32 cellular contexts compared by ENCODE assay signal in the genomic region with DNA sequence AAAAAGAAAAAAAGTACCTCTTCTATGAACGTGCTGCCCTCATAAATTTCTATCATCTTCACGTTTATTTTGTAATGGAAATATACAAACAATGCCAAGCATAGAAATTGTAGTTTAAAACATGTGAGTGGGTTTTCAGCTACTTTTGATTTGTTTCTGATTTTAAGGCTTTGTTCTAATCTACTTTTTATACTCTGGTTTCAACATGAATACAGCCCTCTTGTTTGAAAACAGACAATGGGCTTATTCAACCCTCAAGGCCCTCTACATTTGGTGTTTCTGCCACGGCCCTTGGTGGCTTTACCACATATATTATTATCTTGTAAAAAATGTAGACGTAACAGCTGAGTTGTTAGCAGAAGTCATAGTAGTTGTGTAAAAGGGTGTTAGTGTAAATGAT.
A peak's percentile ranks its signal among the peaks of the same experiment; 100 is the strongest.
DNase-seq lines count a peak whose midpoint lies in the region; TF ChIP-seq lines count a peak whose summit lies in the region.
"Had no signal": no experiment of that assay in that cellular context is flagged by ENCODE, and none has a peak within 500 bp of the region (broad histone marks: within the 10 kb centered on the region; RNA-seq: fewer than 3 reads in every experiment).

No MANE protein-coding gene starts in this region.

- no peak overlapping the region for H3K4me3 Mint-ChIP-seq in T-helper 2 cell treated with Interferon-gamma antibody and Interleukin-4, amounts not matched to agents 5 μg/mL and 100 μg/mL, for 36 hours
- H3K4me3 Mint-ChIP-seq in activated naive CD4-positive, alpha-beta T cell treated with anti-CD3 and anti-CD28 coated beads, Interleukin-2, amount 10 ng/mL, durations not matched to agents 7 days and 5 days: no peak overlapping the region
- H3K4me3 Mint-ChIP-seq: activated CD4-positive, alpha-beta T cell treated with anti-CD3 and anti-CD28 coated beads, Interleukin-2, amount 10 ng/mL, durations not matched to agents 7 days and 5 days; activated T-cell treated with anti-CD3 and anti-CD28 coated beads, Interleukin-2, amount 50 U/mL, for 24 hours; HFFc6; IgD-negative memory B cell; immature natural killer cell; naive thymus-derived CD8-positive, alpha-beta T cell; stimulated activated naive B cell treated with anti-CD40 and anti-IgM and Interleukin-4, amounts not matched to agents 10 μg/mL and 1 μg/mL and 100 μg/mL, for 72 hours had no signal

- H3K9me3 Mint-ChIP-seq in T-helper 2 cell treated with Interferon-gamma antibody and Interleukin-4, amounts not matched to agents 5 μg/mL and 100 μg/mL, for 36 hours: no peaks in the 10 kb centered on the region
- no peaks in the 10 kb centered on the region for H3K9me3 Mint-ChIP-seq in activated naive CD4-positive, alpha-beta T cell treated with anti-CD3 and anti-CD28 coated beads, Interleukin-2, amount 10 ng/mL, durations not matched to agents 7 days and 5 days
- H3K9me3 Mint-ChIP-seq: activated CD4-positive, alpha-beta T cell treated with anti-CD3 and anti-CD28 coated beads, Interleukin-2, amount 10 ng/mL, durations not matched to agents 7 days and 5 days; activated T-cell treated with anti-CD3 and anti-CD28 coated beads, Interleukin-2, amount 50 U/mL, for 24 hours; HFFc6; IgD-negative memory B cell; immature natural killer cell; naive thymus-derived CD8-positive, alpha-beta T cell; stimulated activated naive B cell treated with anti-CD40 and anti-IgM and Interleukin-4, amounts not matched to agents 10 μg/mL and 1 μg/mL and 100 μg/mL, for 72 hours had no signal

- H3K4me1 ChIP-seq in HUES48 (ENCODE audit: control insufficient read depth, insufficient read depth, low read length) (peaks cover 73% of the 10 kb centered on the region), mammary epithelial cell (ENCODE audit: insufficient read depth, low read length) (peaks cover 29% of the 10 kb centered on the region), mesendoderm (ENCODE audit: control insufficient read depth, low read depth, low read length) (peaks cover 11% of the 10 kb centered on the region)
- H3K4me1 ChIP-seq: adrenal gland, body of pancreas, gastrocnemius medialis had no signal

- DNase-seq in mammary epithelial cell (no peak), mesendoderm (no peak), retina (peak; percentile 41), dermis blood vessel endothelial cell (no peak), DMS114 treated with DMSO at 0.1 percent for 48 hours (lab: John Stamatoyannopoulos, UW; ENCODE audit: unreplicated experiment) (no peak)
- no peak for DNase-seq in T-helper 2 cell treated with Interferon-gamma antibody and Interleukin-4, amounts not matched to agents 5 μg/mL and 100 μg/mL, for 36 hours (ENCODE audit: low spot score)
- DNase-seq in activated naive CD4-positive, alpha-beta T cell treated with anti-CD3 and anti-CD28 coated beads, Interleukin-2, amount 10 ng/mL, durations not matched to agents 7 days and 5 days: no peak
- DNase-seq: activated CD4-positive, alpha-beta T cell treated with anti-CD3 and anti-CD28 coated beads, Interleukin-2, amount 10 ng/mL, durations not matched to agents 7 days and 5 days; activated naive CD4-positive, alpha-beta T cell treated with Interleukin-2 at 50 U/mL for 16 hours; activated T-cell treated with anti-CD3 and anti-CD28 coated beads, Interleukin-2, amount 50 U/mL, for 24 hours; adrenal gland; body of pancreas; DND-41; esophagus squamous epithelium; gastrocnemius medialis; HFFc6; immature natural killer cell; naive thymus-derived CD8-positive, alpha-beta T cell; NCI-H1092 treated with DMSO at 0.1 percent for 48 hours; NCI-H187 treated with DMSO at 0.1 percent for 48 hours; NCI-H526 treated with DMSO at 0.1 percent for 48 hours; ovary; SHP77 treated with DMSO at 0.1 percent for 48 hours; sigmoid colon; stimulated activated naive B cell treated with anti-CD40 and anti-IgM and Interleukin-4, amounts not matched to agents 10 μg/mL and 1 μg/mL and 100 μg/mL, for 72 hours; SW 1271; T1000; uterus had no signal

- no peak overlapping the region for H2BK15ac ChIP-seq in mesendoderm (replicated peaks; ENCODE audit: low read depth)

- no peak overlapping the region for H3K4me2 ChIP-seq in mammary epithelial cell (ENCODE audit: insufficient read depth, low read depth, low read length)
- H3K4me2 ChIP-seq in mesendoderm (ENCODE audit: low read length): no peak overlapping the region

- in situ Hi-C loops in mammary epithelial cell (cut with MboI; ENCODE audit: low sequenced_read_pairs in 2 of 2): no loop called here

- H3K9me3 ChIP-seq in HUES48 (ENCODE audit: control insufficient read depth, insufficient read depth, low read length) (no peaks in the 10 kb centered on the region), mammary epithelial cell (replicated peaks; ENCODE audit: insufficient read depth, low read length) (no peaks in the 10 kb centered on the region)
- H3K9me3 ChIP-seq: adrenal gland, body of pancreas, esophagus squamous epithelium, gastrocnemius medialis, ovary, sigmoid colon, thoracic aorta, uterus had no signal

- dilution Hi-C loops in mammary epithelial cell (cut with HindIII; ENCODE audit: low sequenced_read_pairs): no loop called here

- 13% methylated on average over 4 of the region's 4 CpGs for WGBS in mammary epithelial cell (ENCODE audit: low coverage, missing lambda C conversion rate)
- 100% methylated on average over 1 of the region's 4 CpGs for WGBS in mesendoderm (ENCODE audit: extremely low coverage, insufficient coverage, low lambda C conversion rate)

- no peak overlapping the region for H2BK5ac ChIP-seq in mesendoderm (ENCODE audit: low read length)

- H4K8ac ChIP-seq in mesendoderm (ENCODE audit: low read depth, low read length): no peak overlapping the region

- BruUV-seq in mammary epithelial cell (replicated peaks; lab: Mats Ljungman, UMichigan): no TSS peak

- no peaks in the 10 kb centered on the region; the same call in 1 of the 2 replicates for H3K36me3 ChIP-seq in HUES48 (ENCODE audit: control insufficient read depth, insufficient read depth, low read length)
- no peaks in the 10 kb centered on the region for H3K36me3 ChIP-seq in mammary epithelial cell (ENCODE audit: insufficient read depth, low read length)
- H3K36me3 ChIP-seq in mesendoderm (ENCODE audit: control insufficient read depth, insufficient read depth, low read length): no peaks in the 10 kb centered on the region
- H3K36me3 ChIP-seq: adrenal gland, esophagus squamous epithelium, gastrocnemius medialis, ovary, sigmoid colon, thoracic aorta, uterus had no signal

- CTCF ChIA-PET in mammary epithelial cell (lab: Charles Lee; ENCODE audit: low non-redundant PET): no interaction called here
- CTCF ChIA-PET in activated naive CD4-positive, alpha-beta T cell treated with anti-CD3 and anti-CD28 coated beads, Interleukin-2, amount 10 ng/mL, durations not matched to agents 7 days and 5 days (lab: Charles Lee): no interaction called here

- no peak overlapping the region for H2BK120ac ChIP-seq in mesendoderm (ENCODE audit: low read depth, low read length)

- TF ChIP-seq CTCF in mammary epithelial cell (conservative IDR thresholded peaks at IDR 0.05 in 1 of 2, IDR thresholded peaks at IDR 0.05 in 1 of 2; ENCODE audit: extremely low read depth in 1 of 2, insufficient read depth in 1 of 2, low read depth in 1 of 2, low read length in 2 of 2): no peak

- intact Hi-C loops in mammary epithelial cell (cut with micrococcal nuclease): no loop called here

- H3K4me3 ChIP-seq in HUES48 (ENCODE audit: low read depth, low read length) (no peak overlapping the region), mammary epithelial cell (replicated peaks in 1 of 3; ENCODE audit: insufficient read depth in 1 of 3, low read depth in 2 of 3, low read length in 3 of 3) (no peak overlapping the region), mesendoderm (ENCODE audit: low read length) (no peak overlapping the region)
- H3K4me3 ChIP-seq: adrenal gland, body of pancreas, esophagus squamous epithelium, gastrocnemius medialis, ovary, sigmoid colon, thoracic aorta, uterus had no signal

- H3K79me2 ChIP-seq in mammary epithelial cell (ENCODE audit: insufficient read depth, low read length) (no peaks in the 10 kb centered on the region), mesendoderm (ENCODE audit: control insufficient read depth, insufficient read depth, low read length) (peaks cover 57% of the 10 kb centered on the region)

- H3K36me3 Mint-ChIP-seq in T-helper 2 cell treated with Interferon-gamma antibody and Interleukin-4, amounts not matched to agents 5 μg/mL and 100 μg/mL, for 36 hours (ENCODE audit: low read depth): no peaks in the 10 kb centered on the region
- H3K36me3 Mint-ChIP-seq in activated naive CD4-positive, alpha-beta T cell treated with anti-CD3 and anti-CD28 coated beads, Interleukin-2, amount 10 ng/mL, durations not matched to agents 7 days and 5 days: no peaks in the 10 kb centered on the region
- H3K36me3 Mint-ChIP-seq: IgD-negative memory B cell; immature natural killer cell; naive thymus-derived CD8-positive, alpha-beta T cell; stimulated activated naive B cell treated with anti-CD40 and anti-IgM and Interleukin-4, amounts not matched to agents 10 μg/mL and 1 μg/mL and 100 μg/mL, for 72 hours had no signal

- H3K23ac ChIP-seq in mesendoderm (ENCODE audit: low read length): no peak overlapping the region

- H4K20me1 ChIP-seq in mammary epithelial cell (ENCODE audit: insufficient read depth, low read length): no peaks in the 10 kb centered on the region

- peak overlapping the region; percentile 36 for H3K56ac ChIP-seq in mesendoderm (ENCODE audit: low read length)

- H3K9ac ChIP-seq in HUES48 (ENCODE audit: low read depth, low read length) (no peak overlapping the region), mammary epithelial cell (ENCODE audit: insufficient read depth, low read length) (no peak overlapping the region), mesendoderm (ENCODE audit: low read length) (no peak overlapping the region)

- H3K27me3 ChIP-seq in HUES48 (ENCODE audit: control insufficient read depth, insufficient read depth, low read length) (no peaks in the 10 kb centered on the region), mammary epithelial cell (ENCODE audit: insufficient read depth, low read length) (no peaks in the 10 kb centered on the region), mesendoderm (ENCODE audit: insufficient read depth, low read length, poor library complexity) (no peaks in the 10 kb centered on the region)
- H3K27me3 ChIP-seq: adrenal gland, body of pancreas, esophagus squamous epithelium, gastrocnemius medialis, ovary, sigmoid colon, uterus had no signal

- H2AK5ac ChIP-seq in mesendoderm (ENCODE audit: low read length): no peak overlapping the region

- no peak overlapping the region for H3K18ac ChIP-seq in mesendoderm (ENCODE audit: low read length)

- H3K27me3 Mint-ChIP-seq in T-helper 2 cell treated with Interferon-gamma antibody and Interleukin-4, amounts not matched to agents 5 μg/mL and 100 μg/mL, for 36 hours (ENCODE audit: low read depth): no peaks in the 10 kb centered on the region
- no peaks in the 10 kb centered on the region for H3K27me3 Mint-ChIP-seq in activated naive CD4-positive, alpha-beta T cell treated with anti-CD3 and anti-CD28 coated beads, Interleukin-2, amount 10 ng/mL, durations not matched to agents 7 days and 5 days
- H3K27me3 Mint-ChIP-seq: IgD-negative memory B cell; naive thymus-derived CD8-positive, alpha-beta T cell; stimulated activated naive B cell treated with anti-CD40 and anti-IgM and Interleukin-4, amounts not matched to agents 10 μg/mL and 1 μg/mL and 100 μg/mL, for 72 hours had no signal

- peaks cover 8% of the 10 kb centered on the region for H3K79me1 ChIP-seq in mesendoderm (ENCODE audit: low read length)

- H3K27ac Mint-ChIP-seq in T-helper 2 cell treated with Interferon-gamma antibody and Interleukin-4, amounts not matched to agents 5 μg/mL and 100 μg/mL, for 36 hours: no peak overlapping the region
- no peak overlapping the region for H3K27ac Mint-ChIP-seq in activated naive CD4-positive, alpha-beta T cell treated with anti-CD3 and anti-CD28 coated beads, Interleukin-2, amount 10 ng/mL, durations not matched to agents 7 days and 5 days
- H3K27ac Mint-ChIP-seq: activated CD4-positive, alpha-beta T cell treated with anti-CD3 and anti-CD28 coated beads, Interleukin-2, amount 10 ng/mL, durations not matched to agents 7 days and 5 days; activated T-cell treated with anti-CD3 and anti-CD28 coated beads, Interleukin-2, amount 50 U/mL, for 24 hours; HFFc6; immature natural killer cell; naive thymus-derived CD8-positive, alpha-beta T cell; stimulated activated naive B cell treated with anti-CD40 and anti-IgM and Interleukin-4, amounts not matched to agents 10 μg/mL and 1 μg/mL and 100 μg/mL, for 72 hours had no signal

- no peak overlapping the region for H3K4ac ChIP-seq in mesendoderm (ENCODE audit: low read depth, low read length)

- no peak overlapping the region for H4K5ac ChIP-seq in mesendoderm (ENCODE audit: low read length)

- H3K27ac ChIP-seq in HUES48 (ENCODE audit: low read depth, low read length): peak overlapping the region; percentile 76
- no peak overlapping the region for H3K27ac ChIP-seq in mammary epithelial cell (ENCODE audit: insufficient read depth, low read depth, low read length)
- no peak overlapping the region for H3K27ac ChIP-seq in mesendoderm (ENCODE audit: low read depth, low read length)
- H3K27ac ChIP-seq: adrenal gland, body of pancreas, C4-2B, gastrocnemius medialis, ovary, thoracic aorta, uterus had no signal

- H3K4me1 Mint-ChIP-seq in T-helper 2 cell treated with Interferon-gamma antibody and Interleukin-4, amounts not matched to agents 5 μg/mL and 100 μg/mL, for 36 hours (ENCODE audit: low read depth): peaks cover 4% of the 10 kb centered on the region
- H3K4me1 Mint-ChIP-seq in activated naive CD4-positive, alpha-beta T cell treated with anti-CD3 and anti-CD28 coated beads, Interleukin-2, amount 10 ng/mL, durations not matched to agents 7 days and 5 days: no peaks in the 10 kb centered on the region
- H3K4me1 Mint-ChIP-seq: activated CD4-positive, alpha-beta T cell treated with anti-CD3 and anti-CD28 coated beads, Interleukin-2, amount 10 ng/mL, durations not matched to agents 7 days and 5 days; immature natural killer cell; naive thymus-derived CD8-positive, alpha-beta T cell had no signal

- H2AFZ ChIP-seq in mammary epithelial cell (ENCODE audit: low read depth, low read length): peak overlapping the region; percentile 54
